Comparison of ENCODE assay signal across 1 cellular context in genomic region chr1:207922554-207922953, GRCh38.
TF ChIP-seq lines count a peak whose summit lies in the region.

No MANE protein-coding gene starts in this region.

TF ChIP-seq in A549, 52 proteins besides CTCF, POLR2A, EP300 and RAD21 (continued from another document):
- no peak for TF ChIP-seq NPAS2 (CRISPR knock-in tag; IDR thresholded peaks at IDR 0.05; ENCODE audit: borderline replicate concordance)
- TF ChIP-seq SMC3 (IDR thresholded peaks at IDR 0.05), result no peak
- TF ChIP-seq MAFK (IDR thresholded peaks at IDR 0.05; ENCODE audit: partially characterized antibody), result no peak
TF ChIP-seq in A549: peak in this region for 0.
